ENCODE assay signal across 2 cellular contexts in the genomic region with DNA sequence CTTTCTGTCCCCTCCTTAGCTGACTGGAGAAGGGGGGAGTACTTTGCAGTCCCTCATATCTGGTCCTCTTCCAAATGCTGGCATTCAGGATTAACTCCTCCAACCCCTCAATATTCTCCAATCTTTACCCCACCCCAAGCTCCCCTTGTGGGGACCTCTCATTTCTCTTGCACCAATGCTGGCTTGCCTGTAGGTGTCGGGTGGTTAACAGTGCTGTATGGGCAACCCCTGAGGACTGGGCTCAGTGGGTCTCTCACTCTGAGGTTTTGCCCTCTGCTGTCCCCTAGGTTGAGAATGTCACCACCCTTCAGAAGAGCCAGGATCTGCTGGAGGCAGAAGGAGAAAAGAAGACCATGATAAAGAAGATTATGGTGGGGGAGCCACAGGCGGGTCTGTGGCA.
TF ChIP-seq lines count a peak whose summit lies in the region.

No MANE protein-coding gene starts in this region.

TF ChIP-seq in GM23338, 12 proteins besides CTCF, POLR2A, EP300 and RAD21 (continued from another document):
- TF ChIP-seq, protein P1, sequence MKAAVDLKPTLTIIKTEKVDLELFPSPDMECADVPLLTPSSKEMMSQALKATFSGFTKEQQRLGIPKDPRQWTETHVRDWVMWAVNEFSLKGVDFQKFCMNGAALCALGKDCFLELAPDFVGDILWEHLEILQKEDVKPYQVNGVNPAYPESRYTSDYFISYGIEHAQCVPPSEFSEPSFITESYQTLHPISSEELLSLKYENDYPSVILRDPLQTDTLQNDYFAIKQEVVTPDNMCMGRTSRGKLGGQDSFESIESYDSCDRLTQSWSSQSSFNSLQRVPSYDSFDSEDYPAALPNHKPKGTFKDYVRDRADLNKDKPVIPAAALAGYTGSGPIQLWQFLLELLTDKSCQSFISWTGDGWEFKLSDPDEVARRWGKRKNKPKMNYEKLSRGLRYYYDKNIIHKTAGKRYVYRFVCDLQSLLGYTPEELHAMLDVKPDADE (IDR thresholded peaks at IDR 0.05): no peak
- TF ChIP-seq EZH2 (IDR thresholded peaks at IDR 0.05; ENCODE audit: low read depth, unreplicated experiment) (no peak), POLR2AphosphoS5 (IDR thresholded peaks at IDR 0.05; ENCODE audit: low read depth) (no peak), STAT1 (IDR thresholded peaks at IDR 0.05; ENCODE audit: unreplicated experiment) (no peak), CREB1 (CRISPR knock-in tag; IDR thresholded peaks at IDR 0.05; ENCODE audit: low read depth) (no peak), ZNF331 (CRISPR knock-in tag; IDR thresholded peaks at IDR 0.05; ENCODE audit: low read depth) (no peak), ZNF114 (CRISPR knock-in tag; IDR thresholded peaks at IDR 0.05) (no peak), NANOG (IDR thresholded peaks at IDR 0.05; ENCODE audit: borderline replicate concordance) (no peak)

TF ChIP-seq in WTC11, 78 proteins besides CTCF, POLR2A, EP300 and RAD21 (continued from another document):
- TF ChIP-seq, protein P2, sequence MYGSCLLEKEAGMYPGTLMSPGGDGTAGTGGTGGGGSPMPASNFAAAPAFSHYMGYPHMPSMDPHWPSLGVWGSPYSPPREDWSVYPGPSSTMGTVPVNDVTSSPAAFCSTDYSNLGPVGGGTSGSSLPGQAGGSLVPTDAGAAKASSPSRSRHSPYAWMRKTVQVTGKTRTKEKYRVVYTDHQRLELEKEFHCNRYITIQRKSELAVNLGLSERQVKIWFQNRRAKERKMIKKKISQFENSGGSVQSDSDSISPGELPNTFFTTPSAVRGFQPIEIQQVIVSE (CRISPR knock-in tag; IDR thresholded peaks at IDR 0.05; ENCODE audit: borderline replicate concordance): no peak
- no peak for TF ChIP-seq ZNF396 (CRISPR knock-in tag; IDR thresholded peaks at IDR 0.05; ENCODE audit: borderline replicate concordance)
- TF ChIP-seq, protein P3, sequence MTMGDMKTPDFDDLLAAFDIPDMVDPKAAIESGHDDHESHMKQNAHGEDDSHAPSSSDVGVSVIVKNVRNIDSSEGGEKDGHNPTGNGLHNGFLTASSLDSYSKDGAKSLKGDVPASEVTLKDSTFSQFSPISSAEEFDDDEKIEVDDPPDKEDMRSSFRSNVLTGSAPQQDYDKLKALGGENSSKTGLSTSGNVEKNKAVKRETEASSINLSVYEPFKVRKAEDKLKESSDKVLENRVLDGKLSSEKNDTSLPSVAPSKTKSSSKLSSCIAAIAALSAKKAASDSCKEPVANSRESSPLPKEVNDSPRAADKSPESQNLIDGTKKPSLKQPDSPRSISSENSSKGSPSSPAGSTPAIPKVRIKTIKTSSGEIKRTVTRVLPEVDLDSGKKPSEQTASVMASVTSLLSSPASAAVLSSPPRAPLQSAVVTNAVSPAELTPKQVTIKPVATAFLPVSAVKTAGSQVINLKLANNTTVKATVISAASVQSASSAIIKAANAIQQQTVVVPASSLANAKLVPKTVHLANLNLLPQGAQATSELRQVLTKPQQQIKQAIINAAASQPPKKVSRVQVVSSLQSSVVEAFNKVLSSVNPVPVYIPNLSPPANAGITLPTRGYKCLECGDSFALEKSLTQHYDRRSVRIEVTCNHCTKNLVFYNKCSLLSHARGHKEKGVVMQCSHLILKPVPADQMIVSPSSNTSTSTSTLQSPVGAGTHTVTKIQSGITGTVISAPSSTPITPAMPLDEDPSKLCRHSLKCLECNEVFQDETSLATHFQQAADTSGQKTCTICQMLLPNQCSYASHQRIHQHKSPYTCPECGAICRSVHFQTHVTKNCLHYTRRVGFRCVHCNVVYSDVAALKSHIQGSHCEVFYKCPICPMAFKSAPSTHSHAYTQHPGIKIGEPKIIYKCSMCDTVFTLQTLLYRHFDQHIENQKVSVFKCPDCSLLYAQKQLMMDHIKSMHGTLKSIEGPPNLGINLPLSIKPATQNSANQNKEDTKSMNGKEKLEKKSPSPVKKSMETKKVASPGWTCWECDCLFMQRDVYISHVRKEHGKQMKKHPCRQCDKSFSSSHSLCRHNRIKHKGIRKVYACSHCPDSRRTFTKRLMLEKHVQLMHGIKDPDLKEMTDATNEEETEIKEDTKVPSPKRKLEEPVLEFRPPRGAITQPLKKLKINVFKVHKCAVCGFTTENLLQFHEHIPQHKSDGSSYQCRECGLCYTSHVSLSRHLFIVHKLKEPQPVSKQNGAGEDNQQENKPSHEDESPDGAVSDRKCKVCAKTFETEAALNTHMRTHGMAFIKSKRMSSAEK (CRISPR knock-in tag; IDR thresholded peaks at IDR 0.05; ENCODE audit: borderline replicate concordance): no peak
